18 cellular contexts compared by ENCODE assay signal in genomic region chr1:69258842-69259241, GRCh38.
DNase-seq lines count a peak whose midpoint lies in the region; ATAC-seq, FAIRE-seq and TF ChIP-seq lines count a peak whose summit lies in the region.
"Had no signal": no experiment of that assay in that cellular context is flagged by ENCODE, and none has a peak within 500 bp of the region (broad histone marks: within the 10 kb centered on the region; RNA-seq: fewer than 3 reads in every experiment).

No MANE protein-coding gene starts in this region.

- no peak overlapping the region for H2BK120ac ChIP-seq in trophoblast cell (ENCODE audit: insufficient read depth, low read length, poor library complexity)

- FAIRE-seq in GM19239 (lab: Jason Lieb, UNC) = no peak
- FAIRE-seq: A204.1, K562 had no signal

- no peak for TF ChIP-seq EP300 in gastroesophageal sphincter (IDR thresholded peaks at IDR 0.05)

- WGBS in body of pancreas, 2 donors = 7 to 13% methylated on average over 1 of the region's 1 CpG
- WGBS in trophoblast cell (ENCODE audit: extremely low coverage, insufficient coverage, insufficient read length) = no CpG with 5 or more reads among the region's 1 CpG
- 25 to 50% methylated on average over 1 of the region's 1 CpG for WGBS in gastroesophageal sphincter (ENCODE audit: low coverage in 1 of 2), 2 donors

- no peak overlapping the region for H2AK5ac ChIP-seq in trophoblast cell (ENCODE audit: low read length)

- H3K36me3 ChIP-seq in body of pancreas (replicated peaks in 1 of 2; ENCODE audit: insufficient read depth in 1 of 2, low read depth in 2 of 2) (no peaks in the 10 kb centered on the region), trophoblast cell (ENCODE audit: control insufficient read depth in 1 of 2, insufficient read depth in 2 of 2, low read length in 2 of 2) (no peaks in the 10 kb centered on the region), gastroesophageal sphincter (no peaks in the 10 kb centered on the region)

- ATAC-seq in body of pancreas (peak; percentile 94), gastroesophageal sphincter (no peak)
- ATAC-seq: K562 had no signal

- H3K27ac ChIP-seq in body of pancreas (no peak overlapping the region), trophoblast cell (ENCODE audit: low read depth, low read length) (no peak overlapping the region), gastroesophageal sphincter (no peak overlapping the region)

- no peak overlapping the region for H3K18ac ChIP-seq in trophoblast cell (ENCODE audit: low read length)

- no peak overlapping the region for H3K4me3 ChIP-seq in body of pancreas
- no peak overlapping the region for H3K4me3 ChIP-seq in trophoblast cell (ENCODE audit: low read depth, low read length)
- H3K4me3 ChIP-seq in gastroesophageal sphincter = no peak overlapping the region
- H3K4me3 ChIP-seq: K562 had no signal

- intact Hi-C loops in body of pancreas (cut with DNase I) = no loop called here

- H4K91ac ChIP-seq in trophoblast cell (ENCODE audit: low read depth, low read length) = no peak overlapping the region

- no peak overlapping the region for H4K12ac ChIP-seq in trophoblast cell (ENCODE audit: low read depth, low read length)

- peak; percentile 25 for DNase-seq in NCI-H2171 treated with DMSO at 0.1 percent for 48 hours (lab: John Stamatoyannopoulos, UW)
- DNase-seq in NCI-H2171 (lab: John Stamatoyannopoulos, UW) = no peak
- peak; percentile 38 for DNase-seq in NCI-H2029 (lab: John Stamatoyannopoulos, UW)
- DNase-seq in body of pancreas = peak in 1 of 4 donors; percentile 35
- DNase-seq in trophoblast cell = peak; percentile 33 to 72
- no peak for DNase-seq in GM19239 (ENCODE audit: insufficient read length, low spot score)
- no peak for DNase-seq in HK-2 (ENCODE audit: unreplicated experiment)
- DNase-seq: Caco-2; CD4-positive, alpha-beta T cell; NCI-H1105 treated with DMSO at 0.1 percent for 48 hours; NCI-H187; NCI-H526; OCI-M1; SHP77 treated with DMSO at 0.1 percent for 48 hours; SK-N-SH had no signal

- no peak overlapping the region for H3K9ac ChIP-seq in trophoblast cell (ENCODE audit: low read length)
- H3K9ac ChIP-seq: SK-N-SH had no signal

- no peak overlapping the region for H3K4ac ChIP-seq in trophoblast cell (ENCODE audit: low read depth, low read length)

- no peak overlapping the region for H3K4me2 ChIP-seq in trophoblast cell (ENCODE audit: low read length)
- H3K4me2 ChIP-seq: SK-N-SH had no signal

- H4K8ac ChIP-seq in trophoblast cell (ENCODE audit: low read depth, low read length) = no peak overlapping the region

- no peaks in the 10 kb centered on the region for H3K79me1 ChIP-seq in trophoblast cell (ENCODE audit: low read length)

- no peak overlapping the region for H3K23ac ChIP-seq in trophoblast cell (ENCODE audit: low read length)

- TF ChIP-seq CTCF in body of pancreas (IDR thresholded peaks at IDR 0.05) (no peak), gastroesophageal sphincter (IDR thresholded peaks at IDR 0.05) (no peak)

- H3K27me3 ChIP-seq in body of pancreas (no peaks in the 10 kb centered on the region), trophoblast cell (ENCODE audit: insufficient read depth, low read length) (no peaks in the 10 kb centered on the region), gastroesophageal sphincter (no peaks in the 10 kb centered on the region)

- H3K14ac ChIP-seq in trophoblast cell (ENCODE audit: low read length) = no peak overlapping the region

- no peak overlapping the region for H2BK12ac ChIP-seq in trophoblast cell (ENCODE audit: low read length)

- no peaks in the 10 kb centered on the region for H3K9me3 ChIP-seq in body of pancreas
- H3K9me3 ChIP-seq in trophoblast cell (ENCODE audit: insufficient read depth, low read depth, low read length) = no peaks in the 10 kb centered on the region
- no peaks in the 10 kb centered on the region for H3K9me3 ChIP-seq in gastroesophageal sphincter
- H3K9me3 ChIP-seq: Caco-2, SK-N-SH had no signal

- peaks cover 11% of the 10 kb centered on the region for H3K4me1 ChIP-seq in body of pancreas
- no peaks in the 10 kb centered on the region for H3K4me1 ChIP-seq in trophoblast cell (ENCODE audit: control insufficient read depth in 1 of 2, insufficient read depth in 2 of 2, low read length in 2 of 2)
- peaks cover 0 to under 1% (median 0%) of the 10 kb centered on the region in 3 donors for H3K4me1 ChIP-seq in gastroesophageal sphincter
- H3K4me1 ChIP-seq: Caco-2 had no signal

- no peak for TF ChIP-seq POLR2A in body of pancreas (IDR thresholded peaks at IDR 0.05)
- TF ChIP-seq POLR2A in gastroesophageal sphincter (IDR thresholded peaks at IDR 0.05) = no peak

- no peaks in the 10 kb centered on the region for H3K79me2 ChIP-seq in trophoblast cell (ENCODE audit: control insufficient read depth, insufficient read depth, low read length, poor library complexity)

- no peak overlapping the region for H2AFZ ChIP-seq in trophoblast cell (ENCODE audit: insufficient read depth, low read length, poor library complexity)

- H2BK5ac ChIP-seq in trophoblast cell (ENCODE audit: low read depth, low read length, poor library complexity) = no peak overlapping the region

Comparison
In these comparisons a context has a peak if more than half of its experiments do, and no peak if none do; other contexts are left out.
1. DNase-seq: peak in NCI-H2171 treated with DMSO at 0.1 percent for 48 hours (single experiment), NCI-H2029 (single experiment) and trophoblast cell (2 of 2); none in NCI-H2171 (single experiment), GM19239 (single experiment) and HK-2 (single experiment).